8 cellular contexts compared by ENCODE assay signal in the genomic region with DNA sequence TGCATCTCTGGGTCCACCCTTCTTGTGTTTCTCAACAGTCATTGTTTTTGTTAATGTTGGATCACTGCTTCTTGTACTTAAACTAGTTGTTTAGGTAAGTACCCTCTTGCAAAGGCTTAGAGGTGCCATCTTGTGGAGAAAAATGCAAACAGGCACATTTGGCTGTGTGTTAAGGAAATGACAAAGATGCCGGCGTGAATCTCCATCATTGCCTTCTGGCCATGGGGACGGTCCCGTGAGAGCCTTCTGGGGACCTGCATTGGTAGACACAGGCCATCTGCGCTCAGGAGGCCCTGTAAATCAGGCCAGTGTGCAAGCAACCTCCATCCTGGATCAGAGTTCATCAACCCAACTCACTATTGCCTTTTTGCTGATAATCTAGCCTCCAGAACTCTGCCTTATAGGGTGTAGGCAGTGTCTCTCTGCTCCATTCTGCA.
DNase-seq lines count a peak whose midpoint lies in the region; TF ChIP-seq lines count a peak whose summit lies in the region.

No MANE protein-coding gene starts in this region.

- peak; percentile 64 to 66 for TF ChIP-seq CTCF in tibial artery (IDR thresholded peaks at IDR 0.05)

- no peaks in the 10 kb centered on the region for H3K9me3 ChIP-seq in tibial artery

- DNase-seq in NCI-H146 (lab: John Stamatoyannopoulos, UW) (peak; percentile 14), NCI-H146 treated with DMSO at 0.1 percent for 48 hours (lab: John Stamatoyannopoulos, UW; ENCODE audit: unreplicated experiment) (no peak), NCI-H1694 treated with DMSO at 0.1 percent for 48 hours (lab: John Stamatoyannopoulos, UW) (peak; percentile 60), iPS DF 4.7 (ENCODE audit: extremely low read depth, low spot score) (peak; percentile 71), tibial artery (peak in 1 of 2 donors; percentile 25), OCI-M2 (lab: John Stamatoyannopoulos, UW; ENCODE audit: unreplicated experiment) (no peak)
- no peak for DNase-seq in effector CD8-positive, alpha-beta T cell (lab: John Stamatoyannopoulos, UW)

- no peak overlapping the region for H3K4me3 ChIP-seq in tibial artery

- intact Hi-C loops in tibial artery (cut with DNase I; ENCODE audit: low total_unique reads), result loop anchor here (5.0 kb wide), 1 partner anchor 204 kb away; no protein-coding TSS in a partner anchor

- peaks cover 0 to 42% (median 8%) of the 10 kb centered on the region in 4 donors for H3K4me1 ChIP-seq in tibial artery

- H3K27me3 ChIP-seq in tibial artery, result no peaks in the 10 kb centered on the region

- H3K27ac ChIP-seq in angular gyrus (ENCODE audit: low read depth, low read length) (peak overlapping the region; percentile 83), tibial artery (no peak overlapping the region)

- no peaks in the 10 kb centered on the region for H3K36me3 ChIP-seq in tibial artery

Comparison
In these comparisons a context has a peak if more than half of its experiments do, and no peak if none do; other contexts are left out.
1. DNase-seq: peak in NCI-H146 (single experiment), NCI-H1694 treated with DMSO at 0.1 percent for 48 hours (single experiment) and iPS DF 4.7 (single experiment); none in NCI-H146 treated with DMSO at 0.1 percent for 48 hours (single experiment), effector CD8-positive, alpha-beta T cell (single experiment) and OCI-M2 (single experiment).